In genomic region chr19:17200408-17201079, GRCh38 we compare ENCODE assay signal across 29 cellular contexts. TPM values are rescaled to one million over a fixed set of nuclear protein-coding genes. Genes with fewer than 3 reads are reported as not detected.
DNase-seq lines count a peak whose midpoint lies in the region; ATAC-seq, FAIRE-seq and TF ChIP-seq lines count a peak whose summit lies in the region.
"Had no signal": no experiment of that assay in that cellular context is flagged by ENCODE, and none has a peak within 500 bp of the region (broad histone marks: within the 10 kb centered on the region; RNA-seq: fewer than 3 reads in every experiment).

No MANE protein-coding gene starts in this region.

- CTCF ChIA-PET in activated naive CD4-positive, alpha-beta T cell treated with anti-CD3 and anti-CD28 coated beads, Interleukin-2, amount 10 ng/mL, durations not matched to agents 7 days and 5 days (lab: Charles Lee) = no interaction called here
- CTCF ChIA-PET in HepG2 (lab: Yijun Ruan, JAX; ENCODE audit: low intra/inter-chr PET ratio, low total read pairs) = no interaction called here

- no peak for TF ChIP-seq POLR2A in HepG2 (IDR thresholded peaks at IDR 0.05; ENCODE audit: insufficient read depth in 1 of 2, low read depth in 2 of 2, low read length in 2 of 2)

- H3K4me2 ChIP-seq in HepG2 (ENCODE audit: low read depth, low read length) = peak overlapping the region; percentile 46
- no peak overlapping the region for H3K4me2 ChIP-seq in trophoblast cell (ENCODE audit: low read length)
- H3K4me2 ChIP-seq: A549 had no signal

- no peak overlapping the region for H3K4ac ChIP-seq in trophoblast cell (ENCODE audit: low read depth, low read length)

- H3K9me3 Mint-ChIP-seq in activated naive CD4-positive, alpha-beta T cell treated with anti-CD3 and anti-CD28 coated beads, Interleukin-2, amount 50 U/mL, for 72 hours = no peaks in the 10 kb centered on the region
- no peaks in the 10 kb centered on the region for H3K9me3 Mint-ChIP-seq in activated naive CD4-positive, alpha-beta T cell treated with anti-CD3 and anti-CD28 coated beads, Interleukin-2, amount 10 ng/mL, durations not matched to agents 7 days and 5 days
- H3K9me3 Mint-ChIP-seq in stimulated activated effector memory CD8-positive, alpha-beta T cell treated with anti-CD3 and anti-CD28 coated beads, Interleukin-12 subunit alpha, Interleukin-12 subunit beta, amount 100 ng/mL, for 72 hours = no peaks in the 10 kb centered on the region
- H3K9me3 Mint-ChIP-seq in effector memory CD8-positive, alpha-beta T cell = no peaks in the 10 kb centered on the region
- H3K9me3 Mint-ChIP-seq: CD14-positive monocyte; CD8-positive, alpha-beta memory T cell had no signal

- H3K36me3 Mint-ChIP-seq in activated naive CD4-positive, alpha-beta T cell treated with anti-CD3 and anti-CD28 coated beads, Interleukin-2, amount 50 U/mL, for 72 hours = peaks cover 7 to 34% of the 10 kb centered on the region in 2 donors
- peaks cover 73% of the 10 kb centered on the region for H3K36me3 Mint-ChIP-seq in activated naive CD4-positive, alpha-beta T cell treated with anti-CD3 and anti-CD28 coated beads, Interleukin-2, amount 10 ng/mL, durations not matched to agents 7 days and 5 days
- H3K36me3 Mint-ChIP-seq in stimulated activated effector memory CD8-positive, alpha-beta T cell treated with anti-CD3 and anti-CD28 coated beads, Interleukin-12 subunit alpha, Interleukin-12 subunit beta, amount 100 ng/mL, for 72 hours = no peaks in the 10 kb centered on the region
- peaks cover 88% of the 10 kb centered on the region for H3K36me3 Mint-ChIP-seq in effector memory CD8-positive, alpha-beta T cell (ENCODE audit: insufficient read depth)

- H2AFZ ChIP-seq in HepG2 (ENCODE audit: low read length) (no peak overlapping the region), trophoblast cell (ENCODE audit: insufficient read depth, low read length, poor library complexity) (no peak overlapping the region)

- in situ Hi-C loops in HepG2 (cut with HindIII; ENCODE audit: extremely low pct_ligation_motif_present, low pct_unique_long_range_greater_than_20kb) = loop anchor here (5.0 kb wide), 1 partner anchor 82 kb away; the partner anchor contains the start of gene ANKLE1

- H4K8ac ChIP-seq in trophoblast cell (ENCODE audit: low read depth, low read length) = no peak overlapping the region

- no peaks in the 10 kb centered on the region for H4K20me1 ChIP-seq in HepG2 (ENCODE audit: insufficient read depth, low read length)

- H3K36me3 ChIP-seq in HepG2 (replicated peaks in 1 of 2; ENCODE audit: control insufficient read depth in 1 of 2, insufficient read depth in 2 of 2, low read length in 2 of 2) (peaks cover 3 to 11% of the 10 kb centered on the region in 2 experiments; a peak in 4 of 5 replicates), trophoblast cell (ENCODE audit: control insufficient read depth in 1 of 2, insufficient read depth in 2 of 2, low read length in 2 of 2) (peaks cover 72 to 75% of the 10 kb centered on the region in 2 experiments)

- H4K12ac ChIP-seq in trophoblast cell (ENCODE audit: low read depth, low read length) = no peak overlapping the region

- H3K4me1 Mint-ChIP-seq in activated naive CD4-positive, alpha-beta T cell treated with anti-CD3 and anti-CD28 coated beads, Interleukin-2, amount 10 ng/mL, durations not matched to agents 7 days and 5 days = no peaks in the 10 kb centered on the region
- H3K4me1 Mint-ChIP-seq in stimulated activated effector memory CD8-positive, alpha-beta T cell treated with anti-CD3 and anti-CD28 coated beads, Interleukin-12 subunit alpha, Interleukin-12 subunit beta, amount 100 ng/mL, for 72 hours = no peaks in the 10 kb centered on the region
- peaks cover 2 to 4% of the 10 kb centered on the region in 2 donors for H3K4me1 Mint-ChIP-seq in effector memory CD8-positive, alpha-beta T cell (ENCODE audit: low read depth in 2 of 2)
- H3K4me1 Mint-ChIP-seq: CD14-positive monocyte had no signal

- no peak overlapping the region for H2AK5ac ChIP-seq in trophoblast cell (ENCODE audit: low read length)

- no peak overlapping the region for H3K18ac ChIP-seq in trophoblast cell (ENCODE audit: low read length)

- H3K9ac ChIP-seq in HepG2 (ENCODE audit: insufficient read depth, low read depth, low read length) = peak overlapping the region; percentile 50
- H3K9ac ChIP-seq in trophoblast cell (ENCODE audit: low read length) = no peak overlapping the region

- no peaks in the 10 kb centered on the region for H3K9me3 ChIP-seq in HepG2 (ENCODE audit: low read length)
- H3K9me3 ChIP-seq in trophoblast cell (ENCODE audit: insufficient read depth, low read depth, low read length) = peaks cover 8% of the 10 kb centered on the region
- H3K9me3 ChIP-seq: A549 had no signal

- POLR2A ChIA-PET in HepG2 (lab: Yijun Ruan, JAX) = interaction anchor here (1.0 to 1.8 kb wide), 4 partner anchors 15 to 66 kb away, joined by 3 to 5 read pairs (median 4); partner anchors contain the start of genes BABAM1 and OCEL1

- intact Hi-C loops in HepG2 (cut with micrococcal nuclease; ENCODE audit: unreplicated experiment) = no loop called here

- no peak overlapping the region for H4K91ac ChIP-seq in trophoblast cell (ENCODE audit: low read depth, low read length)

- H3K79me1 ChIP-seq in trophoblast cell (ENCODE audit: low read length) = no peaks in the 10 kb centered on the region

- H2BK120ac ChIP-seq in trophoblast cell (ENCODE audit: insufficient read depth, low read length, poor library complexity) = no peak overlapping the region

- no peak overlapping the region; a peak in 1 of 6 replicates for H3K4me3 ChIP-seq in HepG2 (replicated peaks in 1 of 3; ENCODE audit: insufficient read depth in 1 of 3, low read depth in 2 of 3, low read length in 3 of 3)
- no peak overlapping the region for H3K4me3 ChIP-seq in trophoblast cell (ENCODE audit: low read depth, low read length)
- H3K4me3 ChIP-seq: A549 had no signal

- no peak overlapping the region for H3K14ac ChIP-seq in trophoblast cell (ENCODE audit: low read length)

- BruUV-seq in HepG2 (replicated peaks; lab: Mats Ljungman, UMichigan) = no TSS peak

- no peak for DNase-seq in activated naive CD4-positive, alpha-beta T cell treated with anti-CD3 and anti-CD28 coated beads, Interleukin-2, amount 50 U/mL, for 72 hours (ENCODE audit: low spot score in 2 of 2)
- DNase-seq in activated naive CD4-positive, alpha-beta T cell treated with anti-CD3 and anti-CD28 coated beads, Interleukin-2, amount 10 ng/mL, durations not matched to agents 7 days and 5 days = no peak
- DNase-seq in NCI-H69 (lab: John Stamatoyannopoulos, UW) (peak; percentile 29), HepG2 (ENCODE audit: low spot score) (peak; percentile 82), trophoblast cell (no peak)
- DNase-seq in stimulated activated effector memory CD8-positive, alpha-beta T cell treated with anti-CD3 and anti-CD28 coated beads, Interleukin-12 subunit alpha, Interleukin-12 subunit beta, amount 100 ng/mL, for 72 hours (ENCODE audit: low spot score in 2 of 2) = no peak
- DNase-seq in effector memory CD8-positive, alpha-beta T cell = no peak
- no peak for DNase-seq in activated CD4-positive, alpha-beta T cell treated with anti-CD3 and anti-CD28 coated beads for 48 hours
- DNase-seq: AML-193; CD8-positive, alpha-beta memory T cell; DMS 273 treated with DMSO at 0.1 percent for 48 hours; DMS79 treated with DMSO at 0.1 percent for 48 hours; GF-D8; Kasumi-1; NCI-H1092 treated with DMSO at 0.1 percent for 48 hours; NCI-H1436; NCI-H187; NCI-H2081 treated with DMSO at 0.1 percent for 48 hours; NCI-H2171; NCI-H226; NCI-H510A; NCI-H748 treated with DMSO at 0.1 percent for 48 hours; SHP77 treated with DMSO at 0.1 percent for 48 hours; SW 1271 had no signal

- no peak overlapping the region for H2BK12ac ChIP-seq in trophoblast cell (ENCODE audit: low read length)

- peak overlapping the region; percentile 39 to 49 for H3K27ac Mint-ChIP-seq in activated naive CD4-positive, alpha-beta T cell treated with anti-CD3 and anti-CD28 coated beads, Interleukin-2, amount 50 U/mL, for 72 hours
- no peak overlapping the region for H3K27ac Mint-ChIP-seq in activated naive CD4-positive, alpha-beta T cell treated with anti-CD3 and anti-CD28 coated beads, Interleukin-2, amount 10 ng/mL, durations not matched to agents 7 days and 5 days
- peak overlapping the region; percentile 59 for H3K27ac Mint-ChIP-seq in stimulated activated effector memory CD8-positive, alpha-beta T cell treated with anti-CD3 and anti-CD28 coated beads, Interleukin-12 subunit alpha, Interleukin-12 subunit beta, amount 100 ng/mL, for 72 hours
- peak overlapping the region in 1 of 2 donors; percentile 68 for H3K27ac Mint-ChIP-seq in effector memory CD8-positive, alpha-beta T cell

- H3K23ac ChIP-seq in trophoblast cell (ENCODE audit: low read length) = no peak overlapping the region

- no peak for ATAC-seq in activated naive CD4-positive, alpha-beta T cell treated with anti-CD3 and anti-CD28 coated beads, Interleukin-2, amount 50 U/mL, for 72 hours
- ATAC-seq in HepG2 = peak; percentile 76
- no peak for ATAC-seq in stimulated activated effector memory CD8-positive, alpha-beta T cell treated with anti-CD3 and anti-CD28 coated beads, Interleukin-12 subunit alpha, Interleukin-12 subunit beta, amount 100 ng/mL, for 72 hours
- ATAC-seq in effector memory CD8-positive, alpha-beta T cell (replicated peaks) = no peak
- ATAC-seq: A549, Panc1 had no signal

- H3K4me1 ChIP-seq in HepG2 (ENCODE audit: insufficient read depth, low read length) (peaks cover 21% of the 10 kb centered on the region), trophoblast cell (ENCODE audit: control insufficient read depth in 1 of 2, insufficient read depth in 2 of 2, low read length in 2 of 2) (no peaks in the 10 kb centered on the region)
- H3K4me1 ChIP-seq: A549 had no signal

- H3K27me3 ChIP-seq in HepG2 (ENCODE audit: control insufficient read depth in 1 of 2, insufficient read depth in 2 of 2, low read length in 2 of 2) = no peaks in the 10 kb centered on the region
- no peaks in the 10 kb centered on the region for H3K27me3 ChIP-seq in trophoblast cell (ENCODE audit: insufficient read depth, low read length)

- WGBS in HepG2 (ENCODE audit: low lambda C conversion rate) = 59% methylated on average over 13 of the region's 16 CpGs
- WGBS in trophoblast cell (ENCODE audit: extremely low coverage, insufficient coverage, insufficient read length) = no CpG with 5 or more reads among the region's 16 CpGs

- FAIRE-seq in HepG2 (lab: Jason Lieb, UNC) = peak; percentile 87
- FAIRE-seq: A549, GM12892, H54 had no signal

- no peak overlapping the region for H3K4me3 Mint-ChIP-seq in activated naive CD4-positive, alpha-beta T cell treated with anti-CD3 and anti-CD28 coated beads, Interleukin-2, amount 10 ng/mL, durations not matched to agents 7 days and 5 days
- H3K4me3 Mint-ChIP-seq in stimulated activated effector memory CD8-positive, alpha-beta T cell treated with anti-CD3 and anti-CD28 coated beads, Interleukin-12 subunit alpha, Interleukin-12 subunit beta, amount 100 ng/mL, for 72 hours = no peak overlapping the region
- no peak overlapping the region for H3K4me3 Mint-ChIP-seq in effector memory CD8-positive, alpha-beta T cell

- no peak overlapping the region for H2BK5ac ChIP-seq in trophoblast cell (ENCODE audit: low read depth, low read length, poor library complexity)

- H3K79me2 ChIP-seq in HepG2 (ENCODE audit: insufficient read depth, low read length) (no peaks in the 10 kb centered on the region), trophoblast cell (ENCODE audit: control insufficient read depth, insufficient read depth, low read length, poor library complexity) (no peaks in the 10 kb centered on the region)

- 0 out of 2 replicates have a peak, but pooled peaks have one; percentile 15 for TF ChIP-seq CTCF in HepG2 (CRISPR knock-in tag; IDR thresholded peaks at IDR 0.05)

- no peaks in the 10 kb centered on the region for H3K27me3 Mint-ChIP-seq in activated naive CD4-positive, alpha-beta T cell treated with anti-CD3 and anti-CD28 coated beads, Interleukin-2, amount 10 ng/mL, durations not matched to agents 7 days and 5 days
- H3K27me3 Mint-ChIP-seq in effector memory CD8-positive, alpha-beta T cell = no peaks in the 10 kb centered on the region

- TF ChIP-seq RAD21 in HepG2 (CRISPR knock-in tag; IDR thresholded peaks at IDR 0.05) = no peak

- peak; percentile 23 to 42; a peak in 1 of 4 replicates for TF ChIP-seq EP300 in HepG2 (IDR thresholded peaks at IDR 0.05; ENCODE audit: low read depth in 2 of 2, low read length in 2 of 2)
- no peak for TF ChIP-seq EP300 in HepG2 (CRISPR knock-in tag; IDR thresholded peaks at IDR 0.05; ENCODE audit: borderline replicate concordance)

- H3K27ac ChIP-seq in HepG2 (ENCODE audit: extremely low read length, insufficient read depth, low read length) = peak overlapping the region; percentile 81
- no peak overlapping the region for H3K27ac ChIP-seq in trophoblast cell (ENCODE audit: low read depth, low read length)
- H3K27ac ChIP-seq: A549 had no signal

RNA-seq across cellular contexts. Expression of gene USE1, which starts 14.6 kb away (rescaled TPM):
- total RNA-seq in activated naive CD4-positive, alpha-beta T cell treated with anti-CD3 and anti-CD28 coated beads, Interleukin-2, amount 50 U/mL, for 72 hours = 10 to 100 TPM; 28.6 to 39.1 TPM
- 9.9 and 10.3 TPM in 2 replicates for total RNA-seq in HepG2 (2016; rRNA removed; fragmentation: Illumina TruSeq; extraction: Trizol)
- total RNA-seq in HepG2 (2016; cell fraction: cytosol; rRNA removed; fragmentation: Illumina TruSeq; extraction: Trizol; ENCODE audit: low read depth) = 7.1 and 12.3 TPM in 2 replicates
- total RNA-seq in HepG2 (2016; cell fraction: insoluble cytoplasmic fraction; rRNA removed; fragmentation: Illumina TruSeq; extraction: Trizol) = 10.7 and 11.6 TPM in 2 replicates
- 12.0 and 15.3 TPM in 2 replicates for total RNA-seq in HepG2 (2016; cell fraction: membrane; rRNA removed; fragmentation: Illumina TruSeq; extraction: Trizol)
- total RNA-seq in HepG2 (2016; cell fraction: nucleus; rRNA removed; fragmentation: Illumina TruSeq; extraction: Trizol) = 6.2 and 7.0 TPM in 2 replicates
- polyA plus RNA-seq in HepG2 (2011; rRNA removed) = 16.3 and 17.6 TPM in 2 replicates
- 16.8 and 22.4 TPM in 2 replicates for polyA plus RNA-seq in HepG2 (2011; cell fraction: cytosol; rRNA removed)
- 10.1 and 12.6 TPM in 2 replicates for polyA plus RNA-seq in HepG2 (2011; cell fraction: nucleus; rRNA removed)
- polyA plus RNA-seq in HepG2 (2012) = 9.7 and 10.1 TPM in 2 replicates
- 24.0 and 30.1 TPM in 2 replicates for polyA plus RNA-seq in HepG2 (2016; cell fraction: cytosol; fragmentation: Illumina TruSeq; extraction: Trizol; ENCODE audit: low read depth)
- 22.5 and 22.6 TPM in 2 replicates for polyA plus RNA-seq in HepG2 (2016; cell fraction: insoluble cytoplasmic fraction; fragmentation: Illumina TruSeq; extraction: Trizol; ENCODE audit: low read depth)
- 21.6 and 24.0 TPM in 2 replicates for polyA plus RNA-seq in HepG2 (2016; cell fraction: membrane; fragmentation: Illumina TruSeq; extraction: Trizol; ENCODE audit: low read depth)
- 20.5 and 25.4 TPM in 2 replicates for polyA plus RNA-seq in HepG2 (2016; cell fraction: nucleus; fragmentation: Illumina TruSeq; extraction: Trizol; ENCODE audit: insufficient read depth, low read depth)
- polyA minus RNA-seq in HepG2 (2011; rRNA and poly(A)+ RNA removed; ENCODE audit: low replicate concordance) = 10.8 and 31.8 TPM in 2 replicates
- 5.4 and 6.4 TPM in 2 replicates for polyA minus RNA-seq in HepG2 (2011; cell fraction: cytosol; rRNA and poly(A)+ RNA removed)
- polyA minus RNA-seq in HepG2 (2011; cell fraction: nucleus; rRNA and poly(A)+ RNA removed) = 8.2 and 9.4 TPM in 2 replicates
- 10.3 and 10.4 TPM in 2 replicates for polyA plus RNA-seq in trophoblast cell (2013)

RNA-seq across cellular contexts. Expression of gene OCEL1, which starts 25.5 kb away (rescaled TPM):
- total RNA-seq in activated naive CD4-positive, alpha-beta T cell treated with anti-CD3 and anti-CD28 coated beads, Interleukin-2, amount 50 U/mL, for 72 hours = 10 to 100 TPM; 14.3 to 17.1 TPM
- total RNA-seq in HepG2 (2016; rRNA removed; fragmentation: Illumina TruSeq; extraction: Trizol) = 10.6 and 13.6 TPM in 2 replicates
- total RNA-seq in HepG2 (2016; cell fraction: cytosol; rRNA removed; fragmentation: Illumina TruSeq; extraction: Trizol; ENCODE audit: low read depth) = 4.8 and 7.7 TPM in 2 replicates
- 11.7 and 14.6 TPM in 2 replicates for total RNA-seq in HepG2 (2016; cell fraction: insoluble cytoplasmic fraction; rRNA removed; fragmentation: Illumina TruSeq; extraction: Trizol)
- total RNA-seq in HepG2 (2016; cell fraction: membrane; rRNA removed; fragmentation: Illumina TruSeq; extraction: Trizol) = 11.2 and 12.2 TPM in 2 replicates
- total RNA-seq in HepG2 (2016; cell fraction: nucleus; rRNA removed; fragmentation: Illumina TruSeq; extraction: Trizol) = 12.8 and 13.1 TPM in 2 replicates
- polyA plus RNA-seq in HepG2 (2011; rRNA removed) = 17.2 and 19.8 TPM in 2 replicates
- 21.9 and 24.8 TPM in 2 replicates for polyA plus RNA-seq in HepG2 (2011; cell fraction: cytosol; rRNA removed)
- 29.8 and 34.9 TPM in 2 replicates for polyA plus RNA-seq in HepG2 (2011; cell fraction: nucleus; rRNA removed)
- polyA plus RNA-seq in HepG2 (2012) = 26.4 and 27.7 TPM in 2 replicates
- 7.6 and 9.7 TPM in 2 replicates for polyA plus RNA-seq in HepG2 (2016; cell fraction: cytosol; fragmentation: Illumina TruSeq; extraction: Trizol; ENCODE audit: low read depth)
- 20.5 and 23.3 TPM in 2 replicates for polyA plus RNA-seq in HepG2 (2016; cell fraction: insoluble cytoplasmic fraction; fragmentation: Illumina TruSeq; extraction: Trizol; ENCODE audit: low read depth)
- 14.5 and 14.9 TPM in 2 replicates for polyA plus RNA-seq in HepG2 (2016; cell fraction: membrane; fragmentation: Illumina TruSeq; extraction: Trizol; ENCODE audit: low read depth)
- polyA plus RNA-seq in HepG2 (2016; cell fraction: nucleus; fragmentation: Illumina TruSeq; extraction: Trizol; ENCODE audit: insufficient read depth, low read depth) = 24.5 and 32.1 TPM in 2 replicates
- polyA minus RNA-seq in HepG2 (2011; rRNA and poly(A)+ RNA removed; ENCODE audit: low replicate concordance) = 8.0 and 13.7 TPM in 2 replicates
- 12.6 and 14.8 TPM in 2 replicates for polyA minus RNA-seq in HepG2 (2011; cell fraction: cytosol; rRNA and poly(A)+ RNA removed)
- polyA minus RNA-seq in HepG2 (2011; cell fraction: nucleus; rRNA and poly(A)+ RNA removed) = 9.7 and 13.4 TPM in 2 replicates
- 41.5 and 44.6 TPM in 2 replicates for polyA plus RNA-seq in trophoblast cell (2013)

RNA-seq across cellular contexts. Expression of gene NR2F6, which starts 45.2 kb away (rescaled TPM):
- total RNA-seq in activated naive CD4-positive, alpha-beta T cell treated with anti-CD3 and anti-CD28 coated beads, Interleukin-2, amount 50 U/mL, for 72 hours = 10 to 100 TPM in 1 of 2 donors, 1 to 10 TPM in 1; 5.8 to 12.9 TPM
- 54.1 and 72.4 TPM in 2 replicates for total RNA-seq in HepG2 (2016; rRNA removed; fragmentation: Illumina TruSeq; extraction: Trizol)
- 22.9 and 27.2 TPM in 2 replicates for total RNA-seq in HepG2 (2016; cell fraction: cytosol; rRNA removed; fragmentation: Illumina TruSeq; extraction: Trizol; ENCODE audit: low read depth)
- 48.8 and 69.5 TPM in 2 replicates for total RNA-seq in HepG2 (2016; cell fraction: insoluble cytoplasmic fraction; rRNA removed; fragmentation: Illumina TruSeq; extraction: Trizol)
- total RNA-seq in HepG2 (2016; cell fraction: membrane; rRNA removed; fragmentation: Illumina TruSeq; extraction: Trizol) = 61.5 and 68.4 TPM in 2 replicates
- 29.9 and 36.5 TPM in 2 replicates for total RNA-seq in HepG2 (2016; cell fraction: nucleus; rRNA removed; fragmentation: Illumina TruSeq; extraction: Trizol)
- polyA plus RNA-seq in HepG2 (2011; rRNA removed) = 30.9 and 38.5 TPM in 2 replicates
- 31.1 and 56.9 TPM in 2 replicates for polyA plus RNA-seq in HepG2 (2011; cell fraction: cytosol; rRNA removed)
- polyA plus RNA-seq in HepG2 (2011; cell fraction: nucleus; rRNA removed) = 53.5 and 56.3 TPM in 2 replicates
- 18.4 and 25.4 TPM in 2 replicates for polyA plus RNA-seq in HepG2 (2012)
- 25.2 and 25.5 TPM in 2 replicates for polyA plus RNA-seq in HepG2 (2016; cell fraction: cytosol; fragmentation: Illumina TruSeq; extraction: Trizol; ENCODE audit: low read depth)
- 59.8 and 61.8 TPM in 2 replicates for polyA plus RNA-seq in HepG2 (2016; cell fraction: insoluble cytoplasmic fraction; fragmentation: Illumina TruSeq; extraction: Trizol; ENCODE audit: low read depth)
- polyA plus RNA-seq in HepG2 (2016; cell fraction: membrane; fragmentation: Illumina TruSeq; extraction: Trizol; ENCODE audit: low read depth) = 50.4 and 51.1 TPM in 2 replicates
- 66.6 and 74.0 TPM in 2 replicates for polyA plus RNA-seq in HepG2 (2016; cell fraction: nucleus; fragmentation: Illumina TruSeq; extraction: Trizol; ENCODE audit: insufficient read depth, low read depth)
- 45.5 and 76.9 TPM in 2 replicates for polyA minus RNA-seq in HepG2 (2011; rRNA and poly(A)+ RNA removed; ENCODE audit: low replicate concordance)
- 41.1 and 47.4 TPM in 2 replicates for polyA minus RNA-seq in HepG2 (2011; cell fraction: cytosol; rRNA and poly(A)+ RNA removed)
- polyA minus RNA-seq in HepG2 (2011; cell fraction: nucleus; rRNA and poly(A)+ RNA removed) = 10.2 and 12.1 TPM in 2 replicates
- 205 and 221 TPM in 2 replicates for polyA plus RNA-seq in trophoblast cell (2013)

Comparison
In these comparisons a context has a peak if more than half of its experiments do, and no peak if none do; other contexts are left out.
1. DNase-seq: peak in NCI-H69 (single experiment) and HepG2 (single experiment); none in activated naive CD4-positive, alpha-beta T cell treated with anti-CD3 and anti-CD28 coated beads, Interleukin-2, amount 50 U/mL, for 72 hours (0 of 2), activated naive CD4-positive, alpha-beta T cell treated with anti-CD3 and anti-CD28 coated beads, Interleukin-2, amount 10 ng/mL, durations not matched to agents 7 days and 5 days (single experiment), stimulated activated effector memory CD8-positive, alpha-beta T cell treated with anti-CD3 and anti-CD28 coated beads, Interleukin-12 subunit alpha, Interleukin-12 subunit beta, amount 100 ng/mL, for 72 hours (0 of 2), trophoblast cell (0 of 2), effector memory CD8-positive, alpha-beta T cell (0 of 3) and activated CD4-positive, alpha-beta T cell treated with anti-CD3 and anti-CD28 coated beads for 48 hours (single experiment).